ENCODE assay signal across 14 cellular contexts in the genomic region with DNA sequence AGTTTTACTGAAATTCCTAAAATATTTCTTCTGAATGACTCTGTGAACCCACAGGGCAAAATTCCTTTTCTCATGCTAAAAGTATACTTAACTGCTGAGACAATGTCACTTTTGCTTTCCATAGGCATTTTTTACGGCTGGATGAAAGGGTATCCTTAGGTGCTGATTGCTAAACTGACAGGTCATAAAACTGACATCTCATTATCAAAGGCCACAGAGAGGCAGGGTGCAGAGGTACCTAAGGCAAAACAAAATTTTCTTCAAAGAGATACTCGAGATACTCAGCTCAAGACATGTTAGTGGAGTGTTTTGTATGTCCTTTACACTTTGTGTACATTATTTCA.
A peak's percentile ranks its signal among the peaks of the same experiment; 100 is the strongest.
DNase-seq lines count a peak whose midpoint lies in the region; ATAC-seq, FAIRE-seq and TF ChIP-seq lines count a peak whose summit lies in the region.
"Had no signal": no experiment of that assay in that cellular context is flagged by ENCODE, and none has a peak within 500 bp of the region (broad histone marks: within the 10 kb centered on the region; RNA-seq: fewer than 3 reads in every experiment).

No MANE protein-coding gene starts in this region.

- no peak overlapping the region for H3K9ac ChIP-seq in NT2/D1 (ENCODE audit: insufficient read length, low read depth)
- H3K9ac ChIP-seq in H1 (replicated peaks in 1 of 4; ENCODE audit: extremely low read depth in 1 of 4, low read depth in 3 of 4, low read length in 3 of 4), result no peak overlapping the region
- H3K9ac ChIP-seq in neuronal stem cell (ENCODE audit: low read depth, low read length, poor library complexity), result no peak overlapping the region
- no peak overlapping the region for H3K9ac ChIP-seq in neural progenitor cell

- TF ChIP-seq RAD21 in H1 (IDR thresholded peaks at IDR 0.05 in 1 of 2, conservative IDR thresholded peaks at IDR 0.05 in 1 of 2; ENCODE audit: low read depth in 2 of 2, low read length in 2 of 2), result no peak

- no peak for ATAC-seq in psoas muscle
- ATAC-seq: heart right ventricle had no signal

- no peak overlapping the region for H3K4ac ChIP-seq in H1 (replicated peaks; ENCODE audit: insufficient read length, low read depth, low read length)
- no peak overlapping the region for H3K4ac ChIP-seq in neuronal stem cell (ENCODE audit: low read length)

- H4K8ac ChIP-seq in H1 (ENCODE audit: extremely low read depth, insufficient read depth, low read length) (no peak overlapping the region), neuronal stem cell (ENCODE audit: low read depth, low read length) (no peak overlapping the region)

- no peak overlapping the region for H3K4me3 Mint-ChIP-seq in neural progenitor cell

- no peak overlapping the region for H2BK120ac ChIP-seq in H1 (replicated peaks; ENCODE audit: low read depth, low read length)
- H2BK120ac ChIP-seq in neuronal stem cell (ENCODE audit: low read depth, low read length), result no peak overlapping the region

- H3K4me3 ChIP-seq in NT2/D1 (ENCODE audit: insufficient read length, low read depth) (no peak overlapping the region), H1 (ENCODE audit: extremely low read depth in 1 of 4, insufficient read depth in 2 of 4, low read depth in 3 of 4, low read length in 4 of 4) (peak overlapping the region in 1 of 4 experiments; percentile 7; a peak in 1 of 8 replicates), neuronal stem cell (ENCODE audit: low read length in 2 of 2) (no peak overlapping the region), psoas muscle (no peak overlapping the region), neural progenitor cell (no peak overlapping the region)
- H3K4me3 ChIP-seq: heart right ventricle, skin epidermis had no signal

- TF ChIP-seq POLR2A in H1 (IDR thresholded peaks at IDR 0.05; ENCODE audit: control extremely low read depth in 1 of 2, low read depth in 2 of 2, low read length in 2 of 2), result no peak

- 37% methylated on average over 2 of the region's 2 CpGs; no CpG with 5 or more reads in 1 of the 2 experiments for WGBS in H1 (ENCODE audit: extremely low coverage in 1 of 2, insufficient coverage in 1 of 2, insufficient read length in 1 of 2, insufficient replicate concordance in 2 of 2, low coverage in 1 of 2, low lambda C conversion rate in 2 of 2, missing lambda C conversion rate in 1 of 2), 2 experiments
- no CpG with 5 or more reads among the region's 2 CpGs for WGBS in neuronal stem cell (ENCODE audit: extremely low coverage in 2 of 2, insufficient read length in 2 of 2, insufficient replicate concordance in 1 of 2), 2 donors
- WGBS in psoas muscle, 3 donors, result 36 to 55% (median 50%) methylated on average over 2 of the region's 2 CpGs

- H3K36me3 ChIP-seq in NT2/D1 (ENCODE audit: insufficient read depth, insufficient read length, low read length) (no peaks in the 10 kb centered on the region), H1 (ENCODE audit: control insufficient read depth in 2 of 4, insufficient read depth in 4 of 4, low read length in 3 of 4) (no peaks in the 10 kb centered on the region), neuronal stem cell (replicated peaks in 1 of 2; ENCODE audit: control insufficient read depth in 2 of 2, insufficient read depth in 2 of 2, low read length in 2 of 2) (no peaks in the 10 kb centered on the region), psoas muscle (ENCODE audit: insufficient read depth in 1 of 2, low read depth in 1 of 2) (no peaks in the 10 kb centered on the region), neural progenitor cell (no peaks in the 10 kb centered on the region)
- H3K36me3 ChIP-seq: heart right ventricle had no signal

- H3K27ac Mint-ChIP-seq in neural progenitor cell, result no peak overlapping the region

- H3K14ac ChIP-seq in H1 (ENCODE audit: insufficient read length) (no peak overlapping the region), neuronal stem cell (ENCODE audit: low read length) (no peak overlapping the region)

- no peaks in the 10 kb centered on the region for H3K79me1 ChIP-seq in H1 (ENCODE audit: low read depth, low read length)
- H3K79me1 ChIP-seq in neuronal stem cell (ENCODE audit: low read depth, low read length), result no peaks in the 10 kb centered on the region

- H4K5ac ChIP-seq in H1 (ENCODE audit: insufficient read length, low read depth, low read length), result no peak overlapping the region

- H3F3A ChIP-seq in neural progenitor cell (ENCODE audit: low read depth), result no peaks in the 10 kb centered on the region

- CTCF ChIA-PET in H1 (lab: Charles Lee; ENCODE audit: partially characterized antibody), result interaction anchor here (0.8 to 1.3 kb wide), 2 partner anchors 14 to 592 kb away, joined by 3 read pairs; no protein-coding TSS in a partner anchor

- H2AFZ ChIP-seq in H1 (ENCODE audit: low read length) (no peak overlapping the region), neuronal stem cell (ENCODE audit: low read length) (peak overlapping the region; percentile 11), neural progenitor cell (replicated peaks) (no peak overlapping the region)

- H3K4me1 ChIP-seq in NT2/D1 (ENCODE audit: insufficient read depth, insufficient read length) (no peaks in the 10 kb centered on the region), H1 (replicated peaks in 1 of 4; ENCODE audit: control insufficient read depth in 3 of 4, insufficient read depth in 4 of 4, low read length in 3 of 4) (peaks cover 0 to 7% (median 4%) of the 10 kb centered on the region in 4 experiments; a peak in 2 of 7 replicates), neuronal stem cell (ENCODE audit: control insufficient read depth in 2 of 2, insufficient read depth in 1 of 2, low read depth in 1 of 2, low read length in 2 of 2) (peaks cover 0 to 4% of the 10 kb centered on the region in 2 donors), psoas muscle (no peaks in the 10 kb centered on the region), neural progenitor cell (no peaks in the 10 kb centered on the region)
- H3K4me1 ChIP-seq: heart right ventricle had no signal

- DNase-seq in ELR (ENCODE audit: low read depth), result peak; percentile 88
- peak; percentile 63 for DNase-seq in NT2/D1 (ENCODE audit: low read depth, low spot score)
- peak in 1 of 2 experiments; percentile 9 for DNase-seq in H1 (ENCODE audit: low read depth in 1 of 2, low spot score in 2 of 2)
- no peak for DNase-seq in neuronal stem cell (ENCODE audit: low spot score)
- DNase-seq in amniotic stem cell (lab: John Stamatoyannopoulos, UW), result no peak
- no peak for DNase-seq in psoas muscle
- DNase-seq in neural progenitor cell (ENCODE audit: low spot score), result no peak
- no peak for DNase-seq in GF-D8 (lab: John Stamatoyannopoulos, UW)
- DNase-seq: activated T-cell treated with anti-CD3 and anti-CD28 coated beads, Interleukin-2, amount 50 U/mL, for 1 hour; heart right ventricle; MV-4-11; NK-92 treated with Interleukin-12 subunit alpha and Interleukin-12 subunit beta, amount 100 ng/mL, for 24 hours; stimulated activated CD8-positive, alpha-beta memory T cell treated with anti-CD3 and anti-CD28 coated beads, Interleukin-4, amount 100 ng/mL, for 48 hours had no signal

- H4K91ac ChIP-seq in H1 (replicated peaks; ENCODE audit: insufficient read length, low read length), result no peak overlapping the region
- no peak overlapping the region for H4K91ac ChIP-seq in neuronal stem cell (ENCODE audit: low read depth, low read length, poor library complexity)

- H3K18ac ChIP-seq in H1 (ENCODE audit: extremely low read depth, low read length) (no peak overlapping the region), neuronal stem cell (ENCODE audit: low read length) (no peak overlapping the region)

- H3K56ac ChIP-seq in H1 (replicated peaks; ENCODE audit: insufficient read length, low read depth, low read length), result no peak overlapping the region

- intact Hi-C loops in psoas muscle (cut with DNase I), result no loop called here

- no peaks in the 10 kb centered on the region for H3K36me3 Mint-ChIP-seq in neural progenitor cell

- H2BK12ac ChIP-seq in H1 (ENCODE audit: low read depth, low read length) (no peak overlapping the region), neuronal stem cell (ENCODE audit: low read length) (no peak overlapping the region)

- H3K27ac ChIP-seq in H1 (ENCODE audit: low read depth, low read length) (no peak overlapping the region), neuronal stem cell (replicated peaks; ENCODE audit: low read length) (no peak overlapping the region), psoas muscle (no peak overlapping the region), neural progenitor cell (no peak overlapping the region)
- H3K27ac ChIP-seq: heart right ventricle had no signal

- H2BK5ac ChIP-seq in H1 (ENCODE audit: low read depth, low read length), result no peak overlapping the region
- no peak overlapping the region for H2BK5ac ChIP-seq in neuronal stem cell (ENCODE audit: low read length)

- POLR2A ChIA-PET in H1 (lab: Charles Lee; ENCODE audit: partially characterized antibody), result no interaction called here

- H3K23ac ChIP-seq in H1 (ENCODE audit: insufficient read length) (no peak overlapping the region), neuronal stem cell (ENCODE audit: low read depth, low read length, poor library complexity) (no peak overlapping the region)

- no peak overlapping the region for H2AK5ac ChIP-seq in H1 (ENCODE audit: low read depth, low read length)
- H2AK5ac ChIP-seq in neuronal stem cell (ENCODE audit: low read depth, low read length), result no peak overlapping the region

- no peak overlapping the region for H2BK20ac ChIP-seq in H1 (ENCODE audit: low read length)

- no peaks in the 10 kb centered on the region for H3K27me3 Mint-ChIP-seq in neural progenitor cell (ENCODE audit: insufficient read depth, low read depth)

- H2BK15ac ChIP-seq in H1 (ENCODE audit: low read length) (no peak overlapping the region), neuronal stem cell (ENCODE audit: low read length) (no peak overlapping the region)

- no peak for TF ChIP-seq CTCF in H1 (IDR thresholded peaks at IDR 0.05; ENCODE audit: control extremely low read depth in 1 of 3, insufficient read depth in 1 of 3, low read depth in 1 of 3, low read length in 3 of 3)
- no peak for TF ChIP-seq CTCF in psoas muscle (IDR thresholded peaks at IDR 0.05)
- no peak for TF ChIP-seq CTCF in neural progenitor cell (IDR thresholded peaks at IDR 0.05)

- no peaks in the 10 kb centered on the region; the same call in 1 of the 2 replicates for H3K23me2 ChIP-seq in H1 (ENCODE audit: low read depth, low read length)

- peaks cover 12% of the 10 kb centered on the region for H3K4me1 Mint-ChIP-seq in neural progenitor cell

- peak; percentile 58 for FAIRE-seq in H1 (lab: Jason Lieb, UNC)

- H3K79me2 ChIP-seq in H1 (ENCODE audit: control insufficient read depth in 1 of 2, insufficient read depth in 2 of 2, low read length in 2 of 2), result no peaks in the 10 kb centered on the region
- H3K79me2 ChIP-seq in neural progenitor cell (ENCODE audit: low read depth), result no peaks in the 10 kb centered on the region

- no peaks in the 10 kb centered on the region for H3K9me3 Mint-ChIP-seq in neural progenitor cell

- no peak for TF ChIP-seq EP300 in H1 (IDR thresholded peaks at IDR 0.05; ENCODE audit: borderline replicate concordance in 1 of 2, low read depth in 2 of 2, low read length in 2 of 2)

- H4K20me1 ChIP-seq in H1 (replicated peaks in 1 of 2; ENCODE audit: control insufficient read depth in 1 of 2, insufficient read depth in 2 of 2, low read length in 2 of 2), result no peaks in the 10 kb centered on the region
- H4K20me1 ChIP-seq in neural progenitor cell (ENCODE audit: low read depth), result no peaks in the 10 kb centered on the region

- peak overlapping the region in 1 of 2 experiments; percentile 18; a peak in 2 of 4 replicates for H3K4me2 ChIP-seq in H1 (ENCODE audit: insufficient read depth in 1 of 2, low read depth in 2 of 2, low read length in 2 of 2)
- no peak overlapping the region for H3K4me2 ChIP-seq in neuronal stem cell (ENCODE audit: insufficient read depth, low read length, poor library complexity, severe bottlenecking)
- no peak overlapping the region for H3K4me2 ChIP-seq in neural progenitor cell

- no peaks in the 10 kb centered on the region for H3K27me3 ChIP-seq in NT2/D1 (ENCODE audit: insufficient read depth, insufficient read length)
- no peaks in the 10 kb centered on the region for H3K27me3 ChIP-seq in H1 (replicated peaks in 1 of 4; ENCODE audit: control insufficient read depth in 3 of 4, extremely low read depth in 1 of 4, insufficient read depth in 3 of 4, low read length in 3 of 4)
- no peaks in the 10 kb centered on the region for H3K27me3 ChIP-seq in neuronal stem cell (ENCODE audit: control insufficient read depth in 3 of 3, insufficient read depth in 3 of 3, low read depth in 1 of 3, low read length in 3 of 3)
- no peaks in the 10 kb centered on the region for H3K27me3 ChIP-seq in psoas muscle (ENCODE audit: insufficient read depth in 3 of 3, low read length in 2 of 3)
- no peaks in the 10 kb centered on the region for H3K27me3 ChIP-seq in neural progenitor cell
- H3K27me3 ChIP-seq: heart right ventricle had no signal

- H3K9me3 ChIP-seq in NT2/D1 (ENCODE audit: insufficient read depth, low read length) (peaks cover 4% of the 10 kb centered on the region; the same call in 1 of the 2 replicates), H1 (ENCODE audit: insufficient read depth in 2 of 2, low read depth in 1 of 2, low read length in 1 of 2) (no peaks in the 10 kb centered on the region), neuronal stem cell (replicated peaks in 1 of 2; ENCODE audit: control insufficient read depth in 2 of 2, insufficient read depth in 1 of 2, low read depth in 1 of 2, low read length in 2 of 2) (peaks cover 0 to 3% of the 10 kb centered on the region in 2 donors), psoas muscle (no peaks in the 10 kb centered on the region), neural progenitor cell (ENCODE audit: low read depth) (no peaks in the 10 kb centered on the region)
- H3K9me3 ChIP-seq: heart right ventricle had no signal

Comparison
In these comparisons a context has a peak if more than half of its experiments do, and no peak if none do; other contexts are left out.
1. DNase-seq: peak in ELR (single experiment) and NT2/D1 (single experiment); none in neuronal stem cell (single experiment), amniotic stem cell (single experiment), psoas muscle (0 of 2), neural progenitor cell (single experiment) and GF-D8 (single experiment).